Comparison of ENCODE assay signal across 11 cellular contexts in the genomic region with DNA sequence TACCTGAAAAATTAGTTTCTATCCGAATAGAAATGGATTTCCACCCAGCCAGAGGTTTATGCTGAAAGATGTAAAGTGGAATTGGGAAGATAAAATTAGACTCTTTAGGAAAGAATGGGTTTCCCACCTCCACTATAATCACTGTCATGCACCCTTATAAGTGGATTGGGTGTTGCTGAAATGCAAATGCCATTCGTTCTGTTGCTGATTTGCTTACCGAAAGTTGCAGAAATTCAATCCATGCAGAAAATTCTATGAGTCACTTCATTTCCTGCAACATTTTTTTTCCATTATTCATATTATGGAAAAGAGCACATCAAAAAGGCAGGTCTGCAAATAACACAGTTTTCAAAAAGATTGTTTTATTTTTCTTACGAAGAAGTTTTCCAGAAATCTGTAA.
A peak's percentile ranks its signal among the peaks of the same experiment; 100 is the strongest.
DNase-seq lines count a peak whose midpoint lies in the region; ATAC-seq and TF ChIP-seq lines count a peak whose summit lies in the region.
"Had no signal": no experiment of that assay in that cellular context is flagged by ENCODE, and none has a peak within 500 bp of the region (broad histone marks: within the 10 kb centered on the region; RNA-seq: fewer than 3 reads in every experiment).

No MANE protein-coding gene starts in this region.

- TF ChIP-seq RAD21 in Ishikawa (IDR thresholded peaks at IDR 0.05; ENCODE audit: low read depth) = no peak

- no peak for TF ChIP-seq EP300 in Ishikawa (IDR thresholded peaks at IDR 0.05; ENCODE audit: borderline replicate concordance)

- H3K27ac ChIP-seq in AG04450 (ENCODE audit: low read depth, low read length) = peak overlapping the region; percentile 0
- H3K27ac ChIP-seq: parathyroid adenoma had no signal

- no peak overlapping the region for H3K4me3 ChIP-seq in AG04450 (ENCODE audit: low read depth, low read length)
- H3K4me3 ChIP-seq in cardiac fibroblast (replicated peaks in 1 of 2; ENCODE audit: low read depth in 2 of 2, low read length in 2 of 2) = peak overlapping the region in 1 of 2 donors; percentile 12

- H3K4me3 Mint-ChIP-seq in mesothelial cell of epicardium = no peak overlapping the region
- H3K4me3 Mint-ChIP-seq in naive thymus-derived CD8-positive, alpha-beta T cell = no peak overlapping the region

- H3K27ac Mint-ChIP-seq in mesothelial cell of epicardium = peak overlapping the region; percentile 55
- no peak overlapping the region for H3K27ac Mint-ChIP-seq in naive thymus-derived CD8-positive, alpha-beta T cell

- H3K9me3 Mint-ChIP-seq in mesothelial cell of epicardium = peaks cover 7% of the 10 kb centered on the region
- peaks cover 0 to 8% (median 2%) of the 10 kb centered on the region in 9 donors for H3K9me3 Mint-ChIP-seq in naive thymus-derived CD8-positive, alpha-beta T cell

- POLR2A ChIA-PET in AG04450 (lab: Yijun Ruan, JAX) = no interaction called here
- POLR2A ChIA-PET in naive thymus-derived CD8-positive, alpha-beta T cell (lab: Charles Lee) = no interaction called here

- H3K27me3 ChIP-seq in AG04450 (ENCODE audit: control insufficient read depth, insufficient read depth, low read length) = no peaks in the 10 kb centered on the region

- no peak for ATAC-seq in naive thymus-derived CD8-positive, alpha-beta T cell

- DNase-seq in AG04450 (ENCODE audit: low read depth, low spot score) (no peak), cardiac fibroblast (ENCODE audit: low read depth in 2 of 2) (peak; percentile 78 to 79), mesothelial cell of epicardium (ENCODE audit: low spot score in 2 of 2, unreplicated experiment in 2 of 2) (no peak), NCI-H2029 treated with DMSO at 0.1 percent for 48 hours (lab: John Stamatoyannopoulos, UW) (no peak), RPMI8226 (no peak)
- DNase-seq in activated CD8-positive, alpha-beta memory T cell treated with anti-CD3 and anti-CD28 coated beads, Interleukin-2, amount 50 U/mL, for 48 hours = no peak
- no peak for DNase-seq in naive thymus-derived CD8-positive, alpha-beta T cell
- DNase-seq: activated CD8-positive, alpha-beta memory T cell treated with anti-CD3 and anti-CD28 coated beads, Interleukin-2, amount 50 U/mL, for 4 hours; NCI-H1930 had no signal

- CTCF ChIA-PET in AG04450 (lab: Charles Lee) = interaction anchor here (1.0 kb wide), 1 partner anchor 187 kb away, joined by 4 read pairs; no protein-coding TSS in a partner anchor

- TF ChIP-seq CTCF in AG04450 (IDR thresholded peaks at IDR 0.05; ENCODE audit: low read depth, low read length) = no peak
- no peak for TF ChIP-seq CTCF in cardiac fibroblast (IDR thresholded peaks at IDR 0.05; ENCODE audit: low read depth, low read length)
- TF ChIP-seq CTCF in mesothelial cell of epicardium (IDR thresholded peaks at IDR 0.05; ENCODE audit: unreplicated experiment) = no peak

- H3K27me3 Mint-ChIP-seq in mesothelial cell of epicardium (ENCODE audit: low read depth) = no peaks in the 10 kb centered on the region
- peaks cover 6 to 22% (median 12%) of the 10 kb centered on the region in 5 donors for H3K27me3 Mint-ChIP-seq in naive thymus-derived CD8-positive, alpha-beta T cell

- peaks cover 61% of the 10 kb centered on the region for H3K4me1 Mint-ChIP-seq in mesothelial cell of epicardium
- H3K4me1 Mint-ChIP-seq in naive thymus-derived CD8-positive, alpha-beta T cell = peaks cover 0 to 2% (median 0%) of the 10 kb centered on the region in 4 donors

- peaks cover 11% of the 10 kb centered on the region for H3K36me3 Mint-ChIP-seq in mesothelial cell of epicardium
- H3K36me3 Mint-ChIP-seq in naive thymus-derived CD8-positive, alpha-beta T cell = no peaks in the 10 kb centered on the region

- H3K9me3 ChIP-seq in AG04450 (ENCODE audit: control insufficient read depth, insufficient read depth, low read length) = peaks cover 5% of the 10 kb centered on the region

TF ChIP-seq in Ishikawa, 13 proteins besides CTCF, POLR2A, EP300 and RAD21:
- no peak for TF ChIP-seq TCF12 (IDR thresholded peaks at IDR 0.05; ENCODE audit: low read depth)
- TF ChIP-seq TEAD4 (IDR thresholded peaks at IDR 0.05) = 0 out of 2 replicates have a peak, but pooled peaks have one; percentile 42

Comparison
In these comparisons a context has a peak if more than half of its experiments do, and no peak if none do; other contexts are left out.
1. DNase-seq: peak in cardiac fibroblast (2 of 2); none in AG04450 (single experiment), mesothelial cell of epicardium (0 of 2), NCI-H2029 treated with DMSO at 0.1 percent for 48 hours (single experiment), activated CD8-positive, alpha-beta memory T cell treated with anti-CD3 and anti-CD28 coated beads, Interleukin-2, amount 50 U/mL, for 48 hours (single experiment), RPMI8226 (single experiment) and naive thymus-derived CD8-positive, alpha-beta T cell (0 of 10).